In genomic region chr1:153697873-153698647, GRCh38 we compare ENCODE assay signal across 9 cellular contexts. TPM values are rescaled to one million over a fixed set of nuclear protein-coding genes. Genes with fewer than 3 reads are reported as not detected.
A peak's percentile ranks its signal among the peaks of the same experiment; 100 is the strongest.
DNase-seq lines count a peak whose midpoint lies in the region; TF ChIP-seq lines count a peak whose summit lies in the region.
"Had no signal": no experiment of that assay in that cellular context is flagged by ENCODE, and none has a peak within 500 bp of the region (broad histone marks: within the 10 kb centered on the region; RNA-seq: fewer than 3 reads in every experiment).

No MANE protein-coding gene starts in this region.

- H3K9me3 ChIP-seq in mesenchymal stem cell (ENCODE audit: control insufficient read depth, low read length) (no peaks in the 10 kb centered on the region), subcutaneous abdominal adipose tissue (ENCODE audit: control insufficient read depth in 5 of 5, low read length in 5 of 5) (no peaks in the 10 kb centered on the region)

- H3K4me1 Mint-ChIP-seq in endothelial cell (ENCODE audit: unreplicated experiment): peaks cover 18% of the 10 kb centered on the region

- peak overlapping the region; percentile 66 for H4K91ac ChIP-seq in mesenchymal stem cell (ENCODE audit: low read length)

- 46% methylated on average over 20 of the region's 26 CpGs for WGBS in mesenchymal stem cell

- no peaks in the 10 kb centered on the region for H3K36me3 Mint-ChIP-seq in endothelial cell (ENCODE audit: low read depth, unreplicated experiment)

- H3K4me3 ChIP-seq in mesenchymal stem cell (ENCODE audit: insufficient read depth in 1 of 2, low read depth in 1 of 2, low read length in 2 of 2): no peak overlapping the region
- H3K4me3 ChIP-seq in subcutaneous abdominal adipose tissue (ENCODE audit: low read depth in 1 of 5, low read length in 5 of 5): peak overlapping the region in 4 of 5 donors; percentile 22 to 49 (median 36)

- H4K8ac ChIP-seq in mesenchymal stem cell (ENCODE audit: low read length): peak overlapping the region; percentile 96

- H3K4me1 ChIP-seq in mesenchymal stem cell (ENCODE audit: control insufficient read depth, insufficient read depth, low read depth, low read length): peaks cover 16% of the 10 kb centered on the region
- H3K4me1 ChIP-seq in subcutaneous abdominal adipose tissue (ENCODE audit: control insufficient read depth in 5 of 5, insufficient read depth in 5 of 5, low read length in 5 of 5): peaks cover 12 to 38% (median 32%) of the 10 kb centered on the region in 5 donors

- H3K27me3 Mint-ChIP-seq in endothelial cell (ENCODE audit: unreplicated experiment): peaks cover 2% of the 10 kb centered on the region

- H3K9ac ChIP-seq in mesenchymal stem cell (ENCODE audit: low read length): peak overlapping the region; percentile 70
- peak overlapping the region; percentile 42 to 85 (median 76) for H3K9ac ChIP-seq in subcutaneous abdominal adipose tissue (ENCODE audit: low read length in 5 of 5)

- H3K79me1 ChIP-seq in mesenchymal stem cell (replicated peaks; ENCODE audit: low read length, poor library complexity, severe bottlenecking): no peaks in the 10 kb centered on the region

- no peaks in the 10 kb centered on the region for H3K36me3 ChIP-seq in mesenchymal stem cell (ENCODE audit: control insufficient read depth in 1 of 2, insufficient read depth in 2 of 2, low read depth in 1 of 2, low read length in 2 of 2)
- peaks cover 0 to 9% (median 9%) of the 10 kb centered on the region in 5 donors for H3K36me3 ChIP-seq in subcutaneous abdominal adipose tissue (ENCODE audit: control insufficient read depth in 5 of 5, insufficient read depth in 5 of 5, low read length in 5 of 5)

- H2BK120ac ChIP-seq in mesenchymal stem cell (ENCODE audit: low read depth, low read length): no peak overlapping the region

- peak overlapping the region in 1 of 2 experiments; percentile 17 for H3K4ac ChIP-seq in mesenchymal stem cell (ENCODE audit: low read depth in 1 of 2, low read length in 2 of 2)

- no peak overlapping the region for H3K4me3 Mint-ChIP-seq in endothelial cell (ENCODE audit: unreplicated experiment)

- H2AFZ ChIP-seq in mesenchymal stem cell (ENCODE audit: low read depth, low read length): peak overlapping the region; percentile 93

- H2BK5ac ChIP-seq in mesenchymal stem cell (ENCODE audit: low read depth, low read length, poor library complexity, severe bottlenecking): no peak overlapping the region

- H3K27ac ChIP-seq in mesenchymal stem cell (ENCODE audit: low read length, poor library complexity, severe bottlenecking): no peak overlapping the region
- H3K27ac ChIP-seq in subcutaneous abdominal adipose tissue (ENCODE audit: low read depth, low read length): peak overlapping the region; percentile 98

- H2BK15ac ChIP-seq in mesenchymal stem cell (ENCODE audit: low read depth, poor library complexity, severe bottlenecking): no peak overlapping the region

- H3K27me3 ChIP-seq in mesenchymal stem cell (ENCODE audit: control insufficient read depth in 1 of 2, insufficient read depth in 1 of 2, low read length in 2 of 2) (no peaks in the 10 kb centered on the region), subcutaneous abdominal adipose tissue (ENCODE audit: control insufficient read depth in 5 of 5, insufficient read depth in 4 of 5, low read length in 5 of 5) (no peaks in the 10 kb centered on the region)

- DNase-seq in NCI-H146 treated with DMSO at 0.1 percent for 48 hours (lab: John Stamatoyannopoulos, UW; ENCODE audit: unreplicated experiment): peak; percentile 24
- peak; percentile 73 for DNase-seq in endothelial cell (ENCODE audit: low spot score)
- DNase-seq in mesenchymal stem cell: no peak
- DNase-seq in NOMO-1 treated with dmso at 0.1 percent for 144 hours (lab: John Stamatoyannopoulos, UW; ENCODE audit: unreplicated experiment): no peak
- no peak for DNase-seq in activated CD8-positive, alpha-beta memory T cell treated with anti-CD3 and anti-CD28 coated beads, Interleukin-2, amount 50 U/mL, for 4 hours
- DNase-seq in NCI-H1092 treated with DMSO at 0.1 percent for 48 hours (lab: John Stamatoyannopoulos, UW): no peak
- no peak for DNase-seq in NCI-H446 treated with DMSO at 0.1 percent for 48 hours (lab: John Stamatoyannopoulos, UW)
- DNase-seq: activated CD8-positive, alpha-beta memory T cell treated with anti-CD3 and anti-CD28 coated beads, Interleukin-2, amount 50 U/mL, for 48 hours had no signal

- peak overlapping the region; percentile 4 to 52 for H3K18ac ChIP-seq in mesenchymal stem cell (ENCODE audit: low read depth in 1 of 2, low read length in 2 of 2)

- H3K23ac ChIP-seq in mesenchymal stem cell (ENCODE audit: low read length in 2 of 2): peak overlapping the region in 1 of 2 experiments; percentile 14

- H3K4me2 ChIP-seq in mesenchymal stem cell (ENCODE audit: low read length, poor library complexity, severe bottlenecking): no peak overlapping the region

- peak overlapping the region; percentile 99 for H3K27ac Mint-ChIP-seq in endothelial cell (ENCODE audit: unreplicated experiment)

- TF ChIP-seq CTCF in endothelial cell (IDR thresholded peaks at IDR 0.05; ENCODE audit: unreplicated experiment): no peak

- peak overlapping the region in 1 of 2 experiments; percentile 31 for H2BK12ac ChIP-seq in mesenchymal stem cell (ENCODE audit: low read length in 2 of 2)

- peak overlapping the region in 1 of 2 experiments; percentile 70 for H3K14ac ChIP-seq in mesenchymal stem cell (ENCODE audit: low read length in 2 of 2)

- H2AK5ac ChIP-seq in mesenchymal stem cell (ENCODE audit: low read length, severe bottlenecking): no peak overlapping the region

- H3K9me3 Mint-ChIP-seq in endothelial cell (ENCODE audit: unreplicated experiment): no peaks in the 10 kb centered on the region

RNA-seq across cellular contexts. Expression of gene NPR1, which starts 19.6 kb away (rescaled TPM):
- total RNA-seq in endothelial cell (ENCODE audit: unreplicated experiment): 57.1 TPM
- 0.04 TPM for polyA plus RNA-seq in mesenchymal stem cell (2013, experiment 1 of 2)
- 0.07 TPM for polyA plus RNA-seq in mesenchymal stem cell (2013, experiment 2 of 2)

RNA-seq across cellular contexts. Expression of gene ILF2, which starts 27.3 kb away (rescaled TPM):
- total RNA-seq in endothelial cell (ENCODE audit: unreplicated experiment): 216 TPM
- polyA plus RNA-seq in mesenchymal stem cell (2013, experiment 1 of 2): 125 TPM
- polyA plus RNA-seq in mesenchymal stem cell (2013, experiment 2 of 2): 126 TPM

RNA-seq across cellular contexts. Expression of gene INTS3, which starts 29.8 kb away (rescaled TPM):
- total RNA-seq in endothelial cell (ENCODE audit: unreplicated experiment): 69.4 TPM
- polyA plus RNA-seq in mesenchymal stem cell (2013, experiment 1 of 2): 23.0 TPM
- polyA plus RNA-seq in mesenchymal stem cell (2013, experiment 2 of 2): 21.1 TPM

RNA-seq across cellular contexts. Expression of gene SNAPIN, which starts 39.6 kb away (rescaled TPM):
- total RNA-seq in endothelial cell (ENCODE audit: unreplicated experiment): 23.6 TPM
- 48.6 TPM for polyA plus RNA-seq in mesenchymal stem cell (2013, experiment 1 of 2)
- 47.9 TPM for polyA plus RNA-seq in mesenchymal stem cell (2013, experiment 2 of 2)

Comparison
In these comparisons a context has a peak if more than half of its experiments do, and no peak if none do; other contexts are left out.
1. DNase-seq: peak in NCI-H146 treated with DMSO at 0.1 percent for 48 hours (single experiment) and endothelial cell (single experiment); none in mesenchymal stem cell (single experiment), NOMO-1 treated with dmso at 0.1 percent for 144 hours (single experiment), activated CD8-positive, alpha-beta memory T cell treated with anti-CD3 and anti-CD28 coated beads, Interleukin-2, amount 50 U/mL, for 4 hours (single experiment), NCI-H1092 treated with DMSO at 0.1 percent for 48 hours (single experiment) and NCI-H446 treated with DMSO at 0.1 percent for 48 hours (single experiment).
2. H3K4me3 ChIP-seq: peak in subcutaneous abdominal adipose tissue (4 of 5); none in mesenchymal stem cell (0 of 2).